Comparison of ENCODE assay signal across 22 cellular contexts in the genomic region with DNA sequence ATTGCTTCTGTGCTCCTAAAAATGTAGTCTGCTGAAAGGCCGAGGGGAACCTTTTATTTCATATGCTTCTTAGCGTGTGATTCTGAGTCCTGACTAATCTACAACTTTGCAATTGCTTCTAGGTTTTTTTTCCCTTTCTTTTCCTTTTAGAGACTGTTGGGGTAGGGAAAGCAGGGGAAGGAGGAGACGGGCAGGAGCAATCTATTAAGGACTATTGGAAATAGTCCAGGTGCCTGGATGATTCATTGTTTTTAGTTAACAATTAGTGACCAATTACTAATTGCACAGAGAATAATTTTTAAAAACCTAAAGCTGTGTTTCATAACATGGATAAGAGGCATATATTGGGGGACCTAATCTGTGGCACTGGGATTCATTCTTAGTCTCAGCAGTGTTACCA. TPM values are rescaled to one million over a fixed set of nuclear protein-coding genes. Genes with fewer than 3 reads are reported as not detected.
DNase-seq lines count a peak whose midpoint lies in the region; TF ChIP-seq lines count a peak whose summit lies in the region.
"Had no signal": no experiment of that assay in that cellular context is flagged by ENCODE, and none has a peak within 500 bp of the region (broad histone marks: within the 10 kb centered on the region; RNA-seq: fewer than 3 reads in every experiment).

No MANE protein-coding gene starts in this region.

- DNase-seq in NCI-H1092 treated with DMSO at 0.1 percent for 48 hours (lab: John Stamatoyannopoulos, UW): peak; percentile 56
- no peak for DNase-seq in NCI-H1092 (lab: John Stamatoyannopoulos, UW)
- DNase-seq in esophagus muscularis mucosa (ENCODE audit: extremely low spot score): no peak
- DNase-seq in mesothelial cell of epicardium (ENCODE audit: low spot score in 2 of 2, unreplicated experiment in 2 of 2): no peak
- no peak for DNase-seq in thyroid gland
- DNase-seq in MV-4-11 (lab: John Stamatoyannopoulos, UW): no peak
- no peak for DNase-seq in GM19240 (ENCODE audit: insufficient read length, low spot score)
- no peak for DNase-seq in T-helper 9 cell
- DNase-seq: activated CD4-positive, alpha-beta T cell treated with anti-CD3 and anti-CD28 coated beads for 1 hour; activated naive CD4-positive, alpha-beta T cell treated with anti-CD3 and anti-CD28 coated beads, Interleukin-2, amount 50 U/mL, for 16 hours; BE2C; COR-L47; HFFc6; islet precursor cell; natural killer cell; NCI-H1436 treated with DMSO at 0.1 percent for 48 hours; stimulated activated CD4-positive, alpha-beta T cell treated with anti-CD3 and anti-CD28 coated beads, Interleukin-4, amount 100 ng/mL, for 1 hour; stimulated activated naive CD8-positive, alpha-beta T cell treated with anti-CD3 and anti-CD28 coated beads, Interleukin-15, amount 100 ng/mL, for 72 hours; SW 1271; upper lobe of left lung had no signal

- peaks cover 24% of the 10 kb centered on the region for H3K36me3 Mint-ChIP-seq in mesothelial cell of epicardium

- H3K36me3 ChIP-seq in esophagus muscularis mucosa (peaks cover 0 to 52% (median 9%) of the 10 kb centered on the region in 4 donors), thyroid gland (peaks cover 7 to 27% of the 10 kb centered on the region in 2 donors)
- H3K36me3 ChIP-seq: BE2C had no signal

- H3K4me3 ChIP-seq in esophagus muscularis mucosa (peak overlapping the region in 1 of 4 donors; percentile 12), thyroid gland (replicated peaks in 1 of 3) (no peak overlapping the region)
- H3K4me3 ChIP-seq: upper lobe of left lung had no signal

- H3K9me3 ChIP-seq in esophagus muscularis mucosa (no peaks in the 10 kb centered on the region), thyroid gland (no peaks in the 10 kb centered on the region)
- H3K9me3 ChIP-seq: BE2C, upper lobe of left lung had no signal

- TF ChIP-seq POLR2A in esophagus muscularis mucosa (IDR thresholded peaks at IDR 0.05; ENCODE audit: low read depth) (no peak), thyroid gland (IDR thresholded peaks at IDR 0.05) (no peak)

- no peak overlapping the region for H3K4me3 Mint-ChIP-seq in mesothelial cell of epicardium
- H3K4me3 Mint-ChIP-seq: HFFc6; memory B cell; natural killer cell; stimulated activated naive CD8-positive, alpha-beta T cell treated with anti-CD3 and anti-CD28 coated beads, Interleukin-15, amount 100 ng/mL, for 72 hours had no signal

- no peak for TF ChIP-seq EP300 in esophagus muscularis mucosa (IDR thresholded peaks at IDR 0.05)

- H3K4me1 ChIP-seq in esophagus muscularis mucosa (peaks cover 14 to 65% (median 57%) of the 10 kb centered on the region in 4 donors), thyroid gland (peaks cover 12 to 21% of the 10 kb centered on the region in 2 donors)
- H3K4me1 ChIP-seq: BE2C, parathyroid adenoma had no signal

- TF ChIP-seq CTCF in esophagus muscularis mucosa (IDR thresholded peaks at IDR 0.05) (no peak), mesothelial cell of epicardium (IDR thresholded peaks at IDR 0.05; ENCODE audit: unreplicated experiment) (no peak), thyroid gland (IDR thresholded peaks at IDR 0.05) (no peak)

- peak overlapping the region; percentile 86 to 89 (median 88) for H3K27ac ChIP-seq in esophagus muscularis mucosa (replicated peaks in 1 of 4)
- peak overlapping the region in 2 of 3 donors; percentile 6 to 69 for H3K27ac ChIP-seq in thyroid gland
- H3K27ac ChIP-seq: parathyroid adenoma had no signal

- no peaks in the 10 kb centered on the region for H3K27me3 ChIP-seq in esophagus muscularis mucosa
- no peaks in the 10 kb centered on the region for H3K27me3 ChIP-seq in thyroid gland
- H3K27me3 ChIP-seq: BE2C, upper lobe of left lung had no signal

- intact Hi-C loops in esophagus muscularis mucosa (cut with DNase I): no loop called here
- intact Hi-C loops in thyroid gland (cut with DNase I): no loop called here

- peaks cover 46% of the 10 kb centered on the region for H3K4me1 Mint-ChIP-seq in mesothelial cell of epicardium
- H3K4me1 Mint-ChIP-seq: memory B cell; stimulated activated naive CD8-positive, alpha-beta T cell treated with anti-CD3 and anti-CD28 coated beads, Interleukin-15, amount 100 ng/mL, for 72 hours had no signal

- H3K9me3 Mint-ChIP-seq in mesothelial cell of epicardium: peaks cover 5% of the 10 kb centered on the region
- H3K9me3 Mint-ChIP-seq: HFFc6; memory B cell; natural killer cell; stimulated activated naive CD8-positive, alpha-beta T cell treated with anti-CD3 and anti-CD28 coated beads, Interleukin-15, amount 100 ng/mL, for 72 hours had no signal

- WGBS in esophagus muscularis mucosa: 49% methylated on average over 3 of the region's 3 CpGs
- 59 to 64% methylated on average over 3 of the region's 3 CpGs for WGBS in thyroid gland, 2 donors

- peak overlapping the region; percentile 90 for H3K27ac Mint-ChIP-seq in mesothelial cell of epicardium
- H3K27ac Mint-ChIP-seq: HFFc6, memory B cell, natural killer cell had no signal

- no peaks in the 10 kb centered on the region for H3K27me3 Mint-ChIP-seq in mesothelial cell of epicardium (ENCODE audit: low read depth)
- H3K27me3 Mint-ChIP-seq: memory B cell; stimulated activated naive CD8-positive, alpha-beta T cell treated with anti-CD3 and anti-CD28 coated beads, Interleukin-15, amount 100 ng/mL, for 72 hours had no signal

RNA-seq across cellular contexts. Expression of gene PPP1R21, which starts 40.0 kb away (rescaled TPM):
- total RNA-seq in esophagus muscularis mucosa (10 to 100 TPM; 59.2 to 66.0 (median 62.3) TPM), mesothelial cell of epicardium (33.0 to 36.2 TPM (median 34.1 TPM) in 3 replicates), thyroid gland (100 to 1,000 TPM in 2 of 4 donors, 10 to 100 TPM in 2; 55.0 to 118 (median 86.6) TPM)

RNA-seq across cellular contexts. Expression of gene STON1, which starts 49.4 kb away (rescaled TPM):
- total RNA-seq in esophagus muscularis mucosa: 100 to 1,000 TPM; 135 to 198 (median 168) TPM
- 35.0 to 36.5 TPM (median 35.8 TPM) in 3 replicates for total RNA-seq in mesothelial cell of epicardium
- total RNA-seq in thyroid gland: 10 to 100 TPM; 11.4 to 29.8 (median 15.3) TPM
